ENCODE assay signal across 13 cellular contexts in genomic region chr7:106657085-106657991, GRCh38. TPM values are rescaled to one million over a fixed set of nuclear protein-coding genes. Genes with fewer than 3 reads are reported as not detected.
DNase-seq lines count a peak whose midpoint lies in the region; FAIRE-seq and TF ChIP-seq lines count a peak whose summit lies in the region.
"Had no signal": no experiment of that assay in that cellular context is flagged by ENCODE, and none has a peak within 500 bp of the region (broad histone marks: within the 10 kb centered on the region; RNA-seq: fewer than 3 reads in every experiment).

No MANE protein-coding gene starts in this region.

- peak; percentile 17 for DNase-seq in AG08396 (ENCODE audit: low spot score)
- peak; percentile 19 for DNase-seq in GM13977 (ENCODE audit: low spot score)
- DNase-seq in activated T-helper 2 cell treated with anti-CD3 and anti-CD28 coated beads, Interferon-gamma antibody, Interleukin-2, Interleukin-4, amounts not matched to agents 10 μg/mL and 5 μg/mL and 100 μg/mL, durations not matched to agents 14 hours and 24 hours and 36 hours (ENCODE audit: low spot score) = no peak
- no peak for DNase-seq in immature natural killer cell
- no peak for DNase-seq in HuH-7 (ENCODE audit: low spot score)
- DNase-seq in GM12892 (ENCODE audit: insufficient read length) = no peak
- DNase-seq in amniotic stem cell (lab: John Stamatoyannopoulos, UW) = no peak
- DNase-seq in esophagus squamous epithelium (lab: John Stamatoyannopoulos, UW) = no peak
- DNase-seq: activated effector memory CD4-positive, alpha-beta T cell treated with Interleukin-2 at 50 U/mL for 16 hours; effector memory CD8-positive, alpha-beta T cell; NCI-H510A; nucleus accumbens; stimulated activated CD4-positive, alpha-beta T cell treated with anti-CD3 and anti-CD28 coated beads, Interleukin-4, amount 100 ng/mL, for 4 hours had no signal

- peaks cover 16% of the 10 kb centered on the region for H3K27me3 Mint-ChIP-seq in activated T-helper 2 cell treated with anti-CD3 and anti-CD28 coated beads, Interferon-gamma antibody, Interleukin-2, Interleukin-4, amounts not matched to agents 10 μg/mL and 5 μg/mL and 100 μg/mL, durations not matched to agents 14 hours and 24 hours and 36 hours (ENCODE audit: low read depth)
- H3K27me3 Mint-ChIP-seq in immature natural killer cell (ENCODE audit: low read depth in 3 of 3) = peaks cover 6 to 11% (median 7%) of the 10 kb centered on the region in 3 donors

- WGBS in esophagus squamous epithelium, 2 donors = 49 to 54% methylated on average over 5 of the region's 5 CpGs

- peaks cover 7% of the 10 kb centered on the region for H3K36me3 Mint-ChIP-seq in activated T-helper 2 cell treated with anti-CD3 and anti-CD28 coated beads, Interferon-gamma antibody, Interleukin-2, Interleukin-4, amounts not matched to agents 10 μg/mL and 5 μg/mL and 100 μg/mL, durations not matched to agents 14 hours and 24 hours and 36 hours (ENCODE audit: low read depth)
- H3K36me3 Mint-ChIP-seq in immature natural killer cell = no peaks in the 10 kb centered on the region

- FAIRE-seq in GM12892 (lab: Jason Lieb, UNC) = no peak

- H3K36me3 ChIP-seq in esophagus squamous epithelium = no peaks in the 10 kb centered on the region

- TF ChIP-seq POLR2A in GM12892 (IDR thresholded peaks at IDR 0.05; ENCODE audit: low read depth, low read length) = no peak
- no peak for TF ChIP-seq POLR2A in esophagus squamous epithelium (IDR thresholded peaks at IDR 0.05)

- no peak overlapping the region for H3K4me3 ChIP-seq in esophagus squamous epithelium

- H3K27ac ChIP-seq in esophagus squamous epithelium = no peak overlapping the region

- H3K9me3 Mint-ChIP-seq in activated T-helper 2 cell treated with anti-CD3 and anti-CD28 coated beads, Interferon-gamma antibody, Interleukin-2, Interleukin-4, amounts not matched to agents 10 μg/mL and 5 μg/mL and 100 μg/mL, durations not matched to agents 14 hours and 24 hours and 36 hours = no peaks in the 10 kb centered on the region
- no peaks in the 10 kb centered on the region for H3K9me3 Mint-ChIP-seq in immature natural killer cell
- H3K9me3 Mint-ChIP-seq: effector memory CD8-positive, alpha-beta T cell had no signal

- no peaks in the 10 kb centered on the region for H3K9me3 ChIP-seq in esophagus squamous epithelium

- H3K4me3 Mint-ChIP-seq in activated T-helper 2 cell treated with anti-CD3 and anti-CD28 coated beads, Interferon-gamma antibody, Interleukin-2, Interleukin-4, amounts not matched to agents 10 μg/mL and 5 μg/mL and 100 μg/mL, durations not matched to agents 14 hours and 24 hours and 36 hours (ENCODE audit: low read depth) = peak overlapping the region; percentile 26
- H3K4me3 Mint-ChIP-seq in immature natural killer cell = peak overlapping the region in 4 of 5 donors; percentile 11 to 59 (median 16)
- H3K4me3 Mint-ChIP-seq: effector memory CD8-positive, alpha-beta T cell had no signal

- in situ Hi-C loops in GM13977 (cut with MboI; ENCODE audit: low pct_unique_long_range_greater_than_20kb, low sequenced_read_pairs, unreplicated experiment) = loop anchor here (25.0 kb wide), 1 partner anchor 470 kb away; no protein-coding TSS in a partner anchor

- H3K4me1 Mint-ChIP-seq in activated T-helper 2 cell treated with anti-CD3 and anti-CD28 coated beads, Interferon-gamma antibody, Interleukin-2, Interleukin-4, amounts not matched to agents 10 μg/mL and 5 μg/mL and 100 μg/mL, durations not matched to agents 14 hours and 24 hours and 36 hours (ENCODE audit: low read depth) = peaks cover 38% of the 10 kb centered on the region
- peaks cover 20 to 35% of the 10 kb centered on the region in 2 donors for H3K4me1 Mint-ChIP-seq in immature natural killer cell

- TF ChIP-seq CTCF in GM13977 (IDR thresholded peaks at IDR 0.05; ENCODE audit: extremely low read depth, insufficient read depth, missing control alignments) (no peak), esophagus squamous epithelium (IDR thresholded peaks at IDR 0.05) (no peak)

- no peak overlapping the region for H3K27ac Mint-ChIP-seq in activated T-helper 2 cell treated with anti-CD3 and anti-CD28 coated beads, Interferon-gamma antibody, Interleukin-2, Interleukin-4, amounts not matched to agents 10 μg/mL and 5 μg/mL and 100 μg/mL, durations not matched to agents 14 hours and 24 hours and 36 hours
- H3K27ac Mint-ChIP-seq in immature natural killer cell = peak overlapping the region in 4 of 6 donors; percentile 15 to 69 (median 58)
- H3K27ac Mint-ChIP-seq: effector memory CD8-positive, alpha-beta T cell had no signal

- intact Hi-C loops in activated T-helper 2 cell treated with anti-CD3 and anti-CD28 coated beads, Interferon-gamma antibody, Interleukin-2, Interleukin-4, amounts not matched to agents 10 μg/mL and 5 μg/mL and 100 μg/mL, durations not matched to agents 14 hours and 24 hours and 36 hours (cut with micrococcal nuclease) = no loop called here
- intact Hi-C loops in esophagus squamous epithelium (cut with DNase I) = no loop called here

- H3K27me3 ChIP-seq in esophagus squamous epithelium = no peaks in the 10 kb centered on the region

- peaks cover 0 to 31% (median 13%) of the 10 kb centered on the region in 3 donors for H3K4me1 ChIP-seq in esophagus squamous epithelium

RNA-seq across cellular contexts. Expression of gene CCDC71L, which starts 3.6 kb away (rescaled TPM):
- total RNA-seq in activated T-helper 2 cell treated with anti-CD3 and anti-CD28 coated beads, Interferon-gamma antibody, Interleukin-2, Interleukin-4, amounts not matched to agents 10 μg/mL and 5 μg/mL and 100 μg/mL, durations not matched to agents 14 hours and 24 hours and 36 hours = 17.4 and 18.4 TPM in 2 replicates
- polyA plus RNA-seq in immature natural killer cell = 1 to 10 TPM; 2.0 to 5.4 (median 4.6) TPM
- 3.2 TPM for polyA plus RNA-seq in GM12892 (2012; ENCODE audit: missing spikeins)
- 10 to 100 TPM in 1 of 4 donors, 1 to 10 TPM in 3; 3.3 to 19.5 (median 4.8) TPM for total RNA-seq in esophagus squamous epithelium

Comparison
In these comparisons a context has a peak if more than half of its experiments do, and no peak if none do; other contexts are left out.
1. DNase-seq: peak in AG08396 (single experiment) and GM13977 (single experiment); none in activated T-helper 2 cell treated with anti-CD3 and anti-CD28 coated beads, Interferon-gamma antibody, Interleukin-2, Interleukin-4, amounts not matched to agents 10 μg/mL and 5 μg/mL and 100 μg/mL, durations not matched to agents 14 hours and 24 hours and 36 hours (single experiment), immature natural killer cell (0 of 3), HuH-7 (single experiment), GM12892 (single experiment), amniotic stem cell (single experiment) and esophagus squamous epithelium (single experiment).